2 cellular contexts compared by ENCODE assay signal in the genomic region with DNA sequence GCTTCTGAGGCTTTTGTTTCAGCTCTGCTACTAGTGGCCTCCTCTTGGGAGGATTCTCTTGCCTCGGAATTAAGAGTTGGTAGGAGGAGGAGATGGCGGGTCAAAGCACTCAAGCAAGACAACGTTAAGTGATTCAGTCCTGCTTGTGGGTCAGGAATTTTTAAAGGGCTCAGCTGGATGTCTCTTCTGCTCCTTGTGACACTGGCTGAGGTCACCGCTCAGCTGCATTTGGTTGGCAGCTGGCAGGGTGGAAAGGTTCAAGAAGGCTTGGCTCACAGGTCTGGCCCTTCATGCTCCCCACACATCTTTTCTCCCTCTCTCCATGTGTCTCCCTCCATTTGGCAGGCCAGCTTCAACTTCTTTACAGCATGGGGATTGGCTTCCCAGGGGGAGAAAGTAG.
A peak's percentile ranks its signal among the peaks of the same experiment; 100 is the strongest.
TF ChIP-seq lines count a peak whose summit lies in the region.

No MANE protein-coding gene starts in this region.

TF ChIP-seq in HepG2, 621 proteins besides CTCF, POLR2A, EP300 and RAD21:
- TF ChIP-seq, protein P1, sequence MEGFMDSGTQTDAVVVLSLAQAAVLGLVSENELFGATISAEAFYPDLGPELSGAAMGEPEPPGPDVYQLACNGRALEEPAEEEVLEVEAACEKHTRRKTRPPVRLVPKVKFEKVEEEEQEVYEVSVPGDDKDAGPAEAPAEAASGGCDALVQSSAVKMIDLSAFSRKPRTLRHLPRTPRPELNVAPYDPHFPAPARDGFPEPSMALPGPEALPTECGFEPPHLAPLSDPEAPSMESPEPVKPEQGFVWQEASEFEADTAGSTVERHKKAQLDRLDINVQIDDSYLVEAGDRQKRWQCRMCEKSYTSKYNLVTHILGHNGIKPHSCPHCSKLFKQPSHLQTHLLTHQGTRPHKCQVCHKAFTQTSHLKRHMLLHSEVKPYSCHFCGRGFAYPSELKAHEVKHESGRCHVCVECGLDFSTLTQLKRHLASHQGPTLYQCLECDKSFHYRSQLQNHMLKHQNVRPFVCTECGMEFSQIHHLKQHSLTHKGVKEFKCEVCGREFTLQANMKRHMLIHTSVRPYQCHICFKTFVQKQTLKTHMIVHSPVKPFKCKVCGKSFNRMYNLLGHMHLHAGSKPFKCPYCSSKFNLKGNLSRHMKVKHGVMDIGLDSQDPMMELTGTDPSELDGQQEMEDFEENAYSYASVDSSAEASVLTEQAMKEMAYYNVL (CRISPR knock-in tag; IDR thresholded peaks at IDR 0.05; ENCODE audit: borderline replicate concordance), result no peak
- TF ChIP-seq, protein P2, sequence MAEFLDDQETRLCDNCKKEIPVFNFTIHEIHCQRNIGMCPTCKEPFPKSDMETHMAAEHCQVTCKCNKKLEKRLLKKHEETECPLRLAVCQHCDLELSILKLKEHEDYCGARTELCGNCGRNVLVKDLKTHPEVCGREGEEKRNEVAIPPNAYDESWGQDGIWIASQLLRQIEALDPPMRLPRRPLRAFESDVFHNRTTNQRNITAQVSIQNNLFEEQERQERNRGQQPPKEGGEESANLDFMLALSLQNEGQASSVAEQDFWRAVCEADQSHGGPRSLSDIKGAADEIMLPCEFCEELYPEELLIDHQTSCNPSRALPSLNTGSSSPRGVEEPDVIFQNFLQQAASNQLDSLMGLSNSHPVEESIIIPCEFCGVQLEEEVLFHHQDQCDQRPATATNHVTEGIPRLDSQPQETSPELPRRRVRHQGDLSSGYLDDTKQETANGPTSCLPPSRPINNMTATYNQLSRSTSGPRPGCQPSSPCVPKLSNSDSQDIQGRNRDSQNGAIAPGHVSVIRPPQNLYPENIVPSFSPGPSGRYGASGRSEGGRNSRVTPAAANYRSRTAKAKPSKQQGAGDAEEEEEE (CRISPR knock-in tag; IDR thresholded peaks at IDR 0.05; ENCODE audit: borderline replicate concordance), result no peak
- TF ChIP-seq FOXA1 (IDR thresholded peaks at IDR 0.05) (no peak), FOXA1 (CRISPR knock-in tag; IDR thresholded peaks at IDR 0.05) (no peak), ZNF570 (CRISPR knock-in tag; IDR thresholded peaks at IDR 0.05; ENCODE audit: borderline replicate concordance) (no peak), ZNF331 (CRISPR knock-in tag; IDR thresholded peaks at IDR 0.05) (peak; percentile 87), MAFK (conservative IDR thresholded peaks at IDR 0.05 in 1 of 2, IDR thresholded peaks at IDR 0.05 in 1 of 2; ENCODE audit: low read length in 2 of 2) (no peak), NR2F1 (CRISPR knock-in tag; IDR thresholded peaks at IDR 0.05) (no peak)
- TF ChIP-seq, protein P3, sequence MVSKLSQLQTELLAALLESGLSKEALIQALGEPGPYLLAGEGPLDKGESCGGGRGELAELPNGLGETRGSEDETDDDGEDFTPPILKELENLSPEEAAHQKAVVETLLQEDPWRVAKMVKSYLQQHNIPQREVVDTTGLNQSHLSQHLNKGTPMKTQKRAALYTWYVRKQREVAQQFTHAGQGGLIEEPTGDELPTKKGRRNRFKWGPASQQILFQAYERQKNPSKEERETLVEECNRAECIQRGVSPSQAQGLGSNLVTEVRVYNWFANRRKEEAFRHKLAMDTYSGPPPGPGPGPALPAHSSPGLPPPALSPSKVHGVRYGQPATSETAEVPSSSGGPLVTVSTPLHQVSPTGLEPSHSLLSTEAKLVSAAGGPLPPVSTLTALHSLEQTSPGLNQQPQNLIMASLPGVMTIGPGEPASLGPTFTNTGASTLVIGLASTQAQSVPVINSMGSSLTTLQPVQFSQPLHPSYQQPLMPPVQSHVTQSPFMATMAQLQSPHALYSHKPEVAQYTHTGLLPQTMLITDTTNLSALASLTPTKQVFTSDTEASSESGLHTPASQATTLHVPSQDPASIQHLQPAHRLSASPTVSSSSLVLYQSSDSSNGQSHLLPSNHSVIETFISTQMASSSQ (IDR thresholded peaks at IDR 0.05; ENCODE audit: low read depth), result no peak
- TF ChIP-seq, protein P3 (CRISPR knock-in tag; IDR thresholded peaks at IDR 0.05; ENCODE audit: borderline replicate concordance), result no peak

TF ChIP-seq in WTC11, 78 proteins besides CTCF, POLR2A, EP300 and RAD21 (continued from another document):
- TF ChIP-seq, protein P4, sequence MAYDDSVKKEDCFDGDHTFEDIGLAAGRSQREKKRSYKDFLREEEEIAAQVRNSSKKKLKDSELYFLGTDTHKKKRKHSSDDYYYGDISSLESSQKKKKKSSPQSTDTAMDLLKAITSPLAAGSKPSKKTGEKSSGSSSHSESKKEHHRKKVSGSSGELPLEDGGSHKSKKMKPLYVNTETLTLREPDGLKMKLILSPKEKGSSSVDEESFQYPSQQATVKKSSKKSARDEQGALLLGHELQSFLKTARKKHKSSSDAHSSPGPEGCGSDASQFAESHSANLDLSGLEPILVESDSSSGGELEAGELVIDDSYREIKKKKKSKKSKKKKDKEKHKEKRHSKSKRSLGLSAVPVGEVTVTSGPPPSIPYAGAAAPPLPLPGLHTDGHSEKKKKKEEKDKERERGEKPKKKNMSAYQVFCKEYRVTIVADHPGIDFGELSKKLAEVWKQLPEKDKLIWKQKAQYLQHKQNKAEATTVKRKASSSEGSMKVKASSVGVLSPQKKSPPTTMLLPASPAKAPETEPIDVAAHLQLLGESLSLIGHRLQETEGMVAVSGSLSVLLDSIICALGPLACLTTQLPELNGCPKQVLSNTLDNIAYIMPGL (CRISPR knock-in tag; IDR thresholded peaks at IDR 0.05), result no peak
- TF ChIP-seq GABPB1 (CRISPR knock-in tag; IDR thresholded peaks at IDR 0.05) (no peak), ATF1 (CRISPR knock-in tag; IDR thresholded peaks at IDR 0.05) (no peak), ELF4 (CRISPR knock-in tag; IDR thresholded peaks at IDR 0.05; ENCODE audit: low read depth) (no peak), ZNF423 (CRISPR knock-in tag; IDR thresholded peaks at IDR 0.05) (no peak)
- TF ChIP-seq, protein P5, sequence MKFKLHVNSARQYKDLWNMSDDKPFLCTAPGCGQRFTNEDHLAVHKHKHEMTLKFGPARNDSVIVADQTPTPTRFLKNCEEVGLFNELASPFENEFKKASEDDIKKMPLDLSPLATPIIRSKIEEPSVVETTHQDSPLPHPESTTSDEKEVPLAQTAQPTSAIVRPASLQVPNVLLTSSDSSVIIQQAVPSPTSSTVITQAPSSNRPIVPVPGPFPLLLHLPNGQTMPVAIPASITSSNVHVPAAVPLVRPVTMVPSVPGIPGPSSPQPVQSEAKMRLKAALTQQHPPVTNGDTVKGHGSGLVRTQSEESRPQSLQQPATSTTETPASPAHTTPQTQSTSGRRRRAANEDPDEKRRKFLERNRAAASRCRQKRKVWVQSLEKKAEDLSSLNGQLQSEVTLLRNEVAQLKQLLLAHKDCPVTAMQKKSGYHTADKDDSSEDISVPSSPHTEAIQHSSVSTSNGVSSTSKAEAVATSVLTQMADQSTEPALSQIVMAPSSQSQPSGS (CRISPR knock-in tag; IDR thresholded peaks at IDR 0.05; ENCODE audit: borderline replicate concordance, low read depth), result no peak
